ENCODE assay signal across 12 cellular contexts in the genomic region with DNA sequence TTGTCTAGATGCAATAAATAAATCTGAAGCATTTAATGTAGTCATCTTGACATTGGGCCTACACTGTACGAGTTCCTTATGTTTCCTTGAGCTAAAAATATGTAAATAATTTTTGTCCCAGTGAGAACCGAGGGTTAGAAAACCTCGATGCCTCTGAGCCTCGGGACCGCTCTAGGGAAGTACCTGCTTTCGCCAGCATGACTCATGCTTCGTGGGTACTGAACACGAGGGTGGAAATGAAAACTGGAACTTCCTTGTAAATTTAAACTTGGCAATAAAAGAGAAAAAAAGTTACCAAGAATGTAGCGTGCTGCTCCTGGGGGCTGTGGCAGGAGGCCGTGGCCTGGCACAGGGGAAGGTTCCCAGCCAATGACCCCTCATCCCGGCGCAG.
DNase-seq lines count a peak whose midpoint lies in the region; ATAC-seq, FAIRE-seq and TF ChIP-seq lines count a peak whose summit lies in the region.
"Had no signal": no experiment of that assay in that cellular context is flagged by ENCODE, and none has a peak within 500 bp of the region (broad histone marks: within the 10 kb centered on the region; RNA-seq: fewer than 3 reads in every experiment).

No MANE protein-coding gene starts in this region.

- no peaks in the 10 kb centered on the region for H3K79me2 ChIP-seq in HepG2 (ENCODE audit: insufficient read depth, low read length)

- CTCF ChIA-PET in HepG2 (lab: Yijun Ruan, JAX; ENCODE audit: low intra/inter-chr PET ratio, low total read pairs) = no interaction called here
- CTCF ChIA-PET in activated CD8-positive, alpha-beta T cell treated with anti-CD3 and anti-CD28 coated beads, Interleukin-2, amount 10 ng/mL, durations not matched to agents 7 days and 5 days (lab: Charles Lee) = interaction anchor here (1.0 to 1.5 kb wide), 3 partner anchors 14 to 81 kb away, joined by 3 read pairs; partner anchors contain the start of gene SOCS1

- H3K36me3 ChIP-seq in right lobe of liver = no peaks in the 10 kb centered on the region
- no peaks in the 10 kb centered on the region for H3K36me3 ChIP-seq in HepG2 (replicated peaks in 1 of 2; ENCODE audit: control insufficient read depth in 1 of 2, insufficient read depth in 2 of 2, low read length in 2 of 2)
- peaks cover 0 to 35% of the 10 kb centered on the region in 2 donors for H3K36me3 ChIP-seq in left lung
- peaks cover 0 to 9% of the 10 kb centered on the region in 2 donors for H3K36me3 ChIP-seq in vagina

- no peaks in the 10 kb centered on the region for H3K9me3 Mint-ChIP-seq in activated CD8-positive, alpha-beta T cell treated with anti-CD3 and anti-CD28 coated beads, Interleukin-2, amount 10 ng/mL, durations not matched to agents 7 days and 5 days (ENCODE audit: insufficient read depth)
- H3K9me3 Mint-ChIP-seq: CD8-positive, alpha-beta memory T cell; nephron had no signal

- no peak overlapping the region for H3K9ac ChIP-seq in HepG2 (ENCODE audit: insufficient read depth, low read depth, low read length)

- no peak for TF ChIP-seq CTCF in right lobe of liver (IDR thresholded peaks at IDR 0.05)
- TF ChIP-seq CTCF in HepG2 (CRISPR knock-in tag; IDR thresholded peaks at IDR 0.05) = no peak
- no peak for TF ChIP-seq CTCF in left lung (IDR thresholded peaks at IDR 0.05)
- no peak for TF ChIP-seq CTCF in vagina (IDR thresholded peaks at IDR 0.05)

- intact Hi-C loops in right lobe of liver (cut with DNase I) (no loop called here), HepG2 (cut with micrococcal nuclease; ENCODE audit: unreplicated experiment) (no loop called here), left lung (cut with DNase I) (no loop called here), vagina (cut with DNase I) (no loop called here)

- no peaks in the 10 kb centered on the region; the same call in 1 of the 2 replicates for H4K20me1 ChIP-seq in HepG2 (ENCODE audit: insufficient read depth, low read length)

- POLR2A ChIA-PET in HepG2 (lab: Yijun Ruan, JAX) = no interaction called here
- POLR2A ChIA-PET in activated CD8-positive, alpha-beta T cell treated with anti-CD3 and anti-CD28 coated beads, Interleukin-2, amount 10 ng/mL, durations not matched to agents 7 days and 5 days (lab: Charles Lee) = no interaction called here

- peaks cover 66% of the 10 kb centered on the region for H3K4me1 Mint-ChIP-seq in activated CD8-positive, alpha-beta T cell treated with anti-CD3 and anti-CD28 coated beads, Interleukin-2, amount 10 ng/mL, durations not matched to agents 7 days and 5 days (ENCODE audit: low read depth)

- no peak overlapping the region for H2AFZ ChIP-seq in HepG2 (ENCODE audit: low read length)

- H3K4me2 ChIP-seq in HepG2 (ENCODE audit: low read depth, low read length) = no peak overlapping the region

- in situ Hi-C loops in HepG2 (cut with HindIII; ENCODE audit: extremely low pct_ligation_motif_present, low pct_unique_long_range_greater_than_20kb) = no loop called here

- H3K9me3 ChIP-seq in right lobe of liver (no peaks in the 10 kb centered on the region), HepG2 (ENCODE audit: low read length) (no peaks in the 10 kb centered on the region), left lung (no peaks in the 10 kb centered on the region), vagina (no peaks in the 10 kb centered on the region)
- H3K9me3 ChIP-seq: body of pancreas had no signal

- no TSS peak for BruUV-seq in HepG2 (replicated peaks; lab: Mats Ljungman, UMichigan)

- H3K4me1 ChIP-seq in right lobe of liver (no peaks in the 10 kb centered on the region), HepG2 (ENCODE audit: insufficient read depth, low read length) (peaks cover 7% of the 10 kb centered on the region), left lung (peaks cover 0 to 35% of the 10 kb centered on the region in 2 donors), vagina (peaks cover 23% of the 10 kb centered on the region)
- H3K4me1 ChIP-seq: body of pancreas had no signal

- no peak for TF ChIP-seq RAD21 in HepG2 (CRISPR knock-in tag; IDR thresholded peaks at IDR 0.05)

- no peaks in the 10 kb centered on the region for H3K27me3 Mint-ChIP-seq in activated CD8-positive, alpha-beta T cell treated with anti-CD3 and anti-CD28 coated beads, Interleukin-2, amount 10 ng/mL, durations not matched to agents 7 days and 5 days (ENCODE audit: low read depth)
- H3K27me3 Mint-ChIP-seq: CD8-positive, alpha-beta memory T cell had no signal

- H3K27me3 ChIP-seq in right lobe of liver (no peaks in the 10 kb centered on the region), HepG2 (ENCODE audit: control insufficient read depth in 1 of 2, insufficient read depth in 2 of 2, low read length in 2 of 2) (peaks cover 0 to 6% of the 10 kb centered on the region in 2 experiments; a peak in 2 of 5 replicates), left lung (no peaks in the 10 kb centered on the region), vagina (no peaks in the 10 kb centered on the region)
- H3K27me3 ChIP-seq: body of pancreas had no signal

- ATAC-seq in right lobe of liver = peak; percentile 9 to 45 (median 39)
- ATAC-seq in HepG2 = no peak
- ATAC-seq in activated CD8-positive, alpha-beta T cell treated with anti-CD3 and anti-CD28 coated beads, Interleukin-2, amount 10 ng/mL, durations not matched to agents 7 days and 5 days = no peak
- peak; percentile 55 for ATAC-seq in left lung
- ATAC-seq in GM21423 (IDR thresholded peaks at IDR 0.05; ENCODE audit: unreplicated experiment) = no peak
- ATAC-seq: body of pancreas had no signal

- peaks cover 41% of the 10 kb centered on the region for H3K36me3 Mint-ChIP-seq in activated CD8-positive, alpha-beta T cell treated with anti-CD3 and anti-CD28 coated beads, Interleukin-2, amount 10 ng/mL, durations not matched to agents 7 days and 5 days (ENCODE audit: low read depth)

- H3K4me3 ChIP-seq in right lobe of liver (no peak overlapping the region), HepG2 (replicated peaks in 1 of 3; ENCODE audit: insufficient read depth in 1 of 3, low read depth in 2 of 3, low read length in 3 of 3) (no peak overlapping the region), left lung (no peak overlapping the region), vagina (no peak overlapping the region)
- H3K4me3 ChIP-seq: body of pancreas had no signal

- no peak for FAIRE-seq in HepG2 (lab: Jason Lieb, UNC)

- DNase-seq in right lobe of liver (no peak), HepG2 (ENCODE audit: low spot score) (no peak), left lung (peak in 1 of 2 donors; percentile 74), vagina (ENCODE audit: extremely low spot score in 2 of 2) (no peak), NCI-H1048 (lab: John Stamatoyannopoulos, UW) (no peak), NCI-H524 treated with DMSO at 0.1 percent for 48 hours (lab: John Stamatoyannopoulos, UW) (no peak)
- no peak for DNase-seq in activated CD8-positive, alpha-beta T cell treated with anti-CD3 and anti-CD28 coated beads, Interleukin-2, amount 10 ng/mL, durations not matched to agents 7 days and 5 days
- DNase-seq: CD8-positive, alpha-beta memory T cell; NCI-H146 had no signal

- no peak for TF ChIP-seq POLR2A in right lobe of liver (IDR thresholded peaks at IDR 0.05)
- no peak for TF ChIP-seq POLR2A in HepG2 (IDR thresholded peaks at IDR 0.05; ENCODE audit: insufficient read depth in 1 of 2, low read depth in 2 of 2, low read length in 2 of 2)
- no peak for TF ChIP-seq POLR2A in vagina (IDR thresholded peaks at IDR 0.05)

- H3K27ac ChIP-seq in right lobe of liver (no peak overlapping the region), HepG2 (ENCODE audit: extremely low read length, insufficient read depth, low read length) (no peak overlapping the region), left lung (peak overlapping the region in 1 of 2 donors; percentile 72), vagina (peak overlapping the region; percentile 24)
- H3K27ac ChIP-seq: body of pancreas had no signal

- 54% methylated on average over 12 of the region's 12 CpGs for WGBS in right lobe of liver (ENCODE audit: insufficient coverage, low coverage, low lambda C conversion rate, missing lambda C conversion rate)
- 70% methylated on average over 12 of the region's 12 CpGs for WGBS in HepG2 (ENCODE audit: low lambda C conversion rate)

- H3K4me3 Mint-ChIP-seq in activated CD8-positive, alpha-beta T cell treated with anti-CD3 and anti-CD28 coated beads, Interleukin-2, amount 10 ng/mL, durations not matched to agents 7 days and 5 days = no peak overlapping the region
- H3K4me3 Mint-ChIP-seq: CD8-positive, alpha-beta memory T cell; nephron had no signal

- TF ChIP-seq EP300 in HepG2 (IDR thresholded peaks at IDR 0.05; ENCODE audit: low read depth in 2 of 2, low read length in 2 of 2) = no peak
- no peak for TF ChIP-seq EP300 in HepG2 (CRISPR knock-in tag; IDR thresholded peaks at IDR 0.05; ENCODE audit: borderline replicate concordance)

- H3K27ac Mint-ChIP-seq in activated CD8-positive, alpha-beta T cell treated with anti-CD3 and anti-CD28 coated beads, Interleukin-2, amount 10 ng/mL, durations not matched to agents 7 days and 5 days = peak overlapping the region; percentile 68

TF ChIP-seq in HepG2, 621 proteins besides CTCF, POLR2A, EP300 and RAD21:
- no peak for TF ChIP-seq ZNF510 (CRISPR knock-in tag; IDR thresholded peaks at IDR 0.05; ENCODE audit: low read depth)
- TF ChIP-seq, protein P1, sequence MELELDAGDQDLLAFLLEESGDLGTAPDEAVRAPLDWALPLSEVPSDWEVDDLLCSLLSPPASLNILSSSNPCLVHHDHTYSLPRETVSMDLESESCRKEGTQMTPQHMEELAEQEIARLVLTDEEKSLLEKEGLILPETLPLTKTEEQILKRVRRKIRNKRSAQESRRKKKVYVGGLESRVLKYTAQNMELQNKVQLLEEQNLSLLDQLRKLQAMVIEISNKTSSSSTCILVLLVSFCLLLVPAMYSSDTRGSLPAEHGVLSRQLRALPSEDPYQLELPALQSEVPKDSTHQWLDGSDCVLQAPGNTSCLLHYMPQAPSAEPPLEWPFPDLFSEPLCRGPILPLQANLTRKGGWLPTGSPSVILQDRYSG (CRISPR knock-in tag; IDR thresholded peaks at IDR 0.05) = no peak
- TF ChIP-seq ZNF431 (CRISPR knock-in tag; IDR thresholded peaks at IDR 0.05; ENCODE audit: borderline replicate concordance, low read depth) = no peak
- no peak for TF ChIP-seq ZMYM2 (CRISPR knock-in tag; IDR thresholded peaks at IDR 0.05)

Comparison
In these comparisons a context has a peak if more than half of its experiments do, and no peak if none do; other contexts are left out.
1. ATAC-seq: peak in right lobe of liver (4 of 4) and left lung (single experiment); none in HepG2 (single experiment), activated CD8-positive, alpha-beta T cell treated with anti-CD3 and anti-CD28 coated beads, Interleukin-2, amount 10 ng/mL, durations not matched to agents 7 days and 5 days (single experiment) and GM21423 (single experiment).